Comparison of ENCODE assay signal across 8 cellular contexts in the genomic region with DNA sequence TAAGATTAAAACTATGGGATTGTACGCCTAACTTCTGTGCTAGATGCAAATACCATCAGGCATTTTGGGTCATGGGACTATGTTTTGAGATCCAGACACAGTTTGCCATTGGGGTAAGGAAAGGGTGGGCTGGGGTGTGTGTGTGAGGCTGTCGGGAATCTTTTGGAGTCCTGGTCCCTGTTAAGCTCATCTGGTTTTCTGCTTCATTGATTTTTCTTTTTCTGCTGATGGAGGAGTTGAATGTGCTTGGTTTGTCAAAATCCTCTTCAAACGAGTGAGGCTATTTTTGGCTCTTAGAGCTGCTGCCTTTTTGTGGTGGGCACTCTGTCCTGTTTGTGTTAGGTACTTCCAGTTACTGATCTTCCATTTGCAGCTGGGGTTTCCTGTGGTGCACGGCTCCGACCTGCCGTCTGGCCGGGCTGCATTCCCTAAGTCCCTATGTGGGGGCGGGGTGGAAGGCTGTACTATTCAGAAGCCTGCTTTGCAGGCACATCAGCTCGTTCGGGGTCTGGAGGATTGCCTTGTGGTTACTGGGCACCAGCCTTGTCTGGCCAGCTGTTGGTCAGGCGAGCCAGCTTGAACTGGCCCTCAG. TPM values are rescaled to one million over a fixed set of nuclear protein-coding genes. Genes with fewer than 3 reads are reported as not detected.
DNase-seq lines count a peak whose midpoint lies in the region; ATAC-seq, FAIRE-seq and TF ChIP-seq lines count a peak whose summit lies in the region.

No MANE protein-coding gene starts in this region.

- POLR2A ChIA-PET in Caco-2 (lab: Charles Lee), result no interaction called here
- POLR2A ChIA-PET in activated CD4-positive, alpha-beta memory T cell treated with anti-CD3 and anti-CD28 coated beads for 36 hours (lab: Charles Lee), result interaction anchor here (0.8 to 3.9 kb wide), 4 partner anchors 33 to 99 kb away, joined by 3 to 18 read pairs (median 4); no protein-coding TSS in a partner anchor

- no peak overlapping the region for H2AFZ ChIP-seq in neuron (ENCODE audit: low read depth, low read length)

- peak overlapping the region; percentile 14 for H3K27ac Mint-ChIP-seq in Caco-2 (ENCODE audit: unreplicated experiment)
- peak overlapping the region; percentile 98 for H3K27ac Mint-ChIP-seq in activated CD4-positive, alpha-beta memory T cell treated with anti-CD3 and anti-CD28 coated beads for 36 hours

- H3K36me3 ChIP-seq in Caco-2 (ENCODE audit: control insufficient read depth, insufficient read depth, low read length) (0 out of 2 replicates have a peak, but pooled peaks cover 2% of the 10 kb centered on the region), neuron (ENCODE audit: insufficient read depth, low read length) (peaks cover 23% of the 10 kb centered on the region)

- no peaks in the 10 kb centered on the region for H3K27me3 Mint-ChIP-seq in Caco-2 (ENCODE audit: insufficient read depth, unreplicated experiment)
- H3K27me3 Mint-ChIP-seq in activated CD4-positive, alpha-beta memory T cell treated with anti-CD3 and anti-CD28 coated beads for 36 hours, result no peaks in the 10 kb centered on the region

- H3K4me1 Mint-ChIP-seq in Caco-2 (ENCODE audit: low read depth, unreplicated experiment), result peaks cover 15% of the 10 kb centered on the region
- peaks cover 64% of the 10 kb centered on the region for H3K4me1 Mint-ChIP-seq in activated CD4-positive, alpha-beta memory T cell treated with anti-CD3 and anti-CD28 coated beads for 36 hours (ENCODE audit: low read depth)

- intact Hi-C loops in Caco-2 (cut with micrococcal nuclease; ENCODE audit: unreplicated experiment), result loop anchor here (1.0 kb wide), 1 partner anchor 58 kb away; no protein-coding TSS in a partner anchor
- intact Hi-C loops in activated CD4-positive, alpha-beta memory T cell treated with anti-CD3 and anti-CD28 coated beads for 36 hours (cut with micrococcal nuclease), result no loop called here

- peaks cover 37% of the 10 kb centered on the region for H3K36me3 Mint-ChIP-seq in Caco-2 (ENCODE audit: insufficient read depth, unreplicated experiment)
- peaks cover 32% of the 10 kb centered on the region for H3K36me3 Mint-ChIP-seq in activated CD4-positive, alpha-beta memory T cell treated with anti-CD3 and anti-CD28 coated beads for 36 hours

- no peaks in the 10 kb centered on the region for H3K9me3 Mint-ChIP-seq in Caco-2 (ENCODE audit: unreplicated experiment)
- H3K9me3 Mint-ChIP-seq in activated CD4-positive, alpha-beta memory T cell treated with anti-CD3 and anti-CD28 coated beads for 36 hours, result no peaks in the 10 kb centered on the region

- H3K27me3 ChIP-seq in Caco-2 (replicated peaks; ENCODE audit: control insufficient read depth, insufficient read depth, low read length), result no peaks in the 10 kb centered on the region
- no peaks in the 10 kb centered on the region for H3K27me3 ChIP-seq in neuron (ENCODE audit: insufficient read depth, low read length)

- no peaks in the 10 kb centered on the region for H3K9me3 ChIP-seq in Caco-2
- no peaks in the 10 kb centered on the region for H3K9me3 ChIP-seq in neuron (ENCODE audit: low read length)

- no peak for TF ChIP-seq CTCF in Caco-2 (IDR thresholded peaks at IDR 0.05; ENCODE audit: insufficient read depth in 1 of 2, low read depth in 1 of 2, low read length in 1 of 2, severe bottlenecking in 1 of 2, unreplicated experiment in 1 of 2)

- DNase-seq in Caco-2 (peak; percentile 66 to 74), KBM-7 (peak; percentile 92), foreskin melanocyte (peak; percentile 15), GM19239 (ENCODE audit: insufficient read length, low spot score) (no peak)
- peak; percentile 11 for DNase-seq in activated CD4-positive, alpha-beta memory T cell treated with anti-CD3 and anti-CD28 coated beads for 36 hours

- FAIRE-seq in GM19239 (lab: Jason Lieb, UNC), result no peak

- BruUV-seq in Caco-2 (replicated peaks; lab: Mats Ljungman, UMichigan), result no TSS peak

- CTCF ChIA-PET in Caco-2 (lab: Charles Lee), result interaction anchor here (2.4 kb wide), 1 partner anchor 99 kb away, joined by 15 read pairs; no protein-coding TSS in a partner anchor
- CTCF ChIA-PET in activated CD4-positive, alpha-beta memory T cell treated with anti-CD3 and anti-CD28 coated beads for 36 hours (lab: Charles Lee), result interaction anchor here (1.4 to 15.1 kb wide), 5 partner anchors 33 to 108 kb away, joined by 4 to 309 read pairs (median 8); no protein-coding TSS in a partner anchor

- H3K4me3 Mint-ChIP-seq in Caco-2 (ENCODE audit: unreplicated experiment), result peak overlapping the region; percentile 77
- H3K4me3 Mint-ChIP-seq in activated CD4-positive, alpha-beta memory T cell treated with anti-CD3 and anti-CD28 coated beads for 36 hours, result peak overlapping the region; percentile 97

- ATAC-seq in HG02610 (IDR thresholded peaks at IDR 0.05; ENCODE audit: unreplicated experiment), result no peak
- no peak for ATAC-seq in GM21528 (IDR thresholded peaks at IDR 0.05; ENCODE audit: low FRiP score, unreplicated experiment)

- H3K4me1 ChIP-seq in Caco-2 (peaks cover 29% of the 10 kb centered on the region), neuron (ENCODE audit: insufficient read depth, low read length) (peaks cover 53% of the 10 kb centered on the region)

- in situ Hi-C loops in KBM-7 (cut with MboI; ENCODE audit: low pct_unique_long_range_greater_than_20kb, low sequenced_read_pairs), result no loop called here

- H3K4me3 ChIP-seq in Caco-2 (ENCODE audit: low read depth, low read length) (peak overlapping the region; percentile 96), neuron (ENCODE audit: low read length) (peak overlapping the region; percentile 89)

RNA-seq across cellular contexts. Expression of a gene that starts 2.9 kb away (rescaled TPM):
- total RNA-seq in Caco-2 (2022), result 74.1 and 87.4 TPM in 2 replicates
- 10 to 100 TPM; 60.4 to 69.0 TPM for total RNA-seq in activated CD4-positive, alpha-beta memory T cell treated with anti-CD3 and anti-CD28 coated beads for 36 hours

RNA-seq across cellular contexts. Expression of a gene that starts 37.9 kb away (rescaled TPM):
- 0.52 and 0.97 TPM in 2 replicates for total RNA-seq in Caco-2 (2022)
- total RNA-seq in activated CD4-positive, alpha-beta memory T cell treated with anti-CD3 and anti-CD28 coated beads for 36 hours, result under 1 TPM; 0.31 to 0.46 TPM

RNA-seq across cellular contexts. Expression of a gene that starts 41.4 kb away (rescaled TPM):
- 0.68 and 1.2 TPM in 2 replicates for total RNA-seq in Caco-2 (2022)
- under 1 TPM in 1 of 2 experiments, not detected in 1; 0.46 TPM for total RNA-seq in activated CD4-positive, alpha-beta memory T cell treated with anti-CD3 and anti-CD28 coated beads for 36 hours
